Comparison of ENCODE assay signal across 11 cellular contexts in the genomic region with DNA sequence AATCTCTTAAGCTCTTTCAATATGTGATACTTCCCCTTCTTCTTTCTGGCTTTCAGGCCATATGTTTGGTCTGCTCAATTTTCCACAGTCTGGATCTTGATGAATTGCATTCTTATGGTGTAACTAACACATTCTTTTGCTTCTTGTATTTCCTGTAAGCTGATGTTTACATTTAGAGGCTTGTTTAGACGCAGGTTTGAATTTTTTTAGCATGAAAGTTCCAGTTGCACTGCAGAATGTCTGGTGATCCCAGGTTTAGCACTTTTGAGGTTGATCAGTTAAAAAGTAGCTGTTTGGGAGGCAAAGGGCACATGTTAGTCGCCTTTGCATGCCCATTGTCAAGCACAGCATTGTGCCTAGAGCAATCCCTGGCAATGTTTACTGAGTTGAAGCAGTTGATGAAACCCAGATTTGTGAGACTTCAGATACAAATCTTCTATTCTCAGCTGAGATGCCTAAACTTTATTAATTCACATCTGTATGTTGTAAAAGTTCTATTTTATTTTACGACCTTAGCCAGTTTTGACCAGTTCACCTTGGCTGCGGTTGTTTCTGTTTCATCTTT. TPM values are rescaled to one million over a fixed set of nuclear protein-coding genes. Genes with fewer than 3 reads are reported as not detected.
DNase-seq lines count a peak whose midpoint lies in the region; ATAC-seq, FAIRE-seq and TF ChIP-seq lines count a peak whose summit lies in the region.
"Had no signal": no experiment of that assay in that cellular context is flagged by ENCODE, and none has a peak within 500 bp of the region (broad histone marks: within the 10 kb centered on the region; RNA-seq: fewer than 3 reads in every experiment).

No MANE protein-coding gene starts in this region.

- FAIRE-seq in astrocyte (lab: Jason Lieb, UNC) (peak; percentile 98), keratinocyte (lab: Jason Lieb, UNC) (peak; percentile 72)

- H3K4me3 ChIP-seq in astrocyte (ENCODE audit: insufficient read depth, low read depth, low read length) (peak overlapping the region; percentile 43), keratinocyte (ENCODE audit: control insufficient read depth in 2 of 3, extremely low read depth in 1 of 3, insufficient read depth in 2 of 3, low read depth in 1 of 3, low read length in 3 of 3) (peak overlapping the region in 2 of 3 experiments; percentile 43 to 49), transverse colon (peak overlapping the region in 1 of 4 donors; percentile 23)

- DNase-seq in HT1080 (ENCODE audit: low read depth) (peak; percentile 40), astrocyte (ENCODE audit: low read depth) (peak; percentile 94), keratinocyte (ENCODE audit: low read depth, low spot score) (peak; percentile 32), transverse colon (no peak), GM13976 (ENCODE audit: low spot score) (no peak), NCI-H524 (lab: John Stamatoyannopoulos, UW) (no peak)
- no peak for DNase-seq in effector memory CD8-positive, alpha-beta T cell
- DNase-seq: activated CD4-positive, alpha-beta T cell treated with anti-CD3 and anti-CD28 coated beads, Interleukin-2, amount 10 ng/mL, durations not matched to agents 24 days and 14 days; NCI-H2081; stimulated activated naive CD8-positive, alpha-beta T cell treated with anti-CD3 and anti-CD28 coated beads, Interleukin-15, amount 100 ng/mL, for 72 hours had no signal

- H3K9ac ChIP-seq in astrocyte (ENCODE audit: low read length) (peak overlapping the region; percentile 63), keratinocyte (ENCODE audit: control insufficient read depth, extremely low read depth, insufficient read depth, low read length) (peak overlapping the region; percentile 41)

- H3K27ac ChIP-seq in astrocyte (ENCODE audit: low read depth, low read length) (peak overlapping the region; percentile 87), keratinocyte (ENCODE audit: control insufficient read depth, insufficient read depth, low read length) (peak overlapping the region; percentile 78), transverse colon (peak overlapping the region; percentile 49 to 73 (median 60))

- intact Hi-C loops in transverse colon (cut with DNase I; ENCODE audit: low total_unique reads), result loop anchor here (5.0 kb wide), 1 partner anchor 539 kb away; no protein-coding TSS in a partner anchor

- peak overlapping the region; percentile 84 for H3K4me2 ChIP-seq in astrocyte (ENCODE audit: low read length)
- peak overlapping the region; percentile 83 for H3K4me2 ChIP-seq in keratinocyte (ENCODE audit: control insufficient read depth, extremely low read depth, insufficient read depth, low read depth, low read length)

- H3K27ac Mint-ChIP-seq in astrocyte (ENCODE audit: unreplicated experiment), result peak overlapping the region; percentile 95
- H3K27ac Mint-ChIP-seq in effector memory CD8-positive, alpha-beta T cell, result no peak overlapping the region
- H3K27ac Mint-ChIP-seq: activated CD4-positive, alpha-beta T cell treated with anti-CD3 and anti-CD28 coated beads, Interleukin-2, amount 10 ng/mL, durations not matched to agents 24 days and 14 days; dendritic cell treated with granulocyte-macrophage colony-stimulating factor and Interleukin-4, amounts not matched to agents 40 ng/mL and 50 ng/mL, for 4 days; stimulated activated naive CD8-positive, alpha-beta T cell treated with anti-CD3 and anti-CD28 coated beads, Interleukin-15, amount 100 ng/mL, for 72 hours had no signal

- H3K9me3 ChIP-seq in astrocyte (ENCODE audit: insufficient read depth, low read depth, low read length) (no peaks in the 10 kb centered on the region), keratinocyte (ENCODE audit: control insufficient read depth, low read depth, low read length) (no peaks in the 10 kb centered on the region), transverse colon (no peaks in the 10 kb centered on the region)

- H3K9me1 ChIP-seq in keratinocyte (ENCODE audit: control insufficient read depth, extremely low read depth, insufficient read depth, low read length), result no peaks in the 10 kb centered on the region

- H3K4me1 ChIP-seq in astrocyte (ENCODE audit: insufficient read depth, low read length) (peaks cover 22% of the 10 kb centered on the region), keratinocyte (ENCODE audit: control insufficient read depth, extremely low read depth, insufficient read depth, low read length) (peaks cover 30% of the 10 kb centered on the region), transverse colon (peaks cover 0 to 30% (median 17%) of the 10 kb centered on the region in 4 donors)

- H3K79me2 ChIP-seq in astrocyte (ENCODE audit: insufficient read depth, low read length) (no peaks in the 10 kb centered on the region), keratinocyte (ENCODE audit: control insufficient read depth, insufficient read depth, low read length) (no peaks in the 10 kb centered on the region)

- TF ChIP-seq EP300 in transverse colon (IDR thresholded peaks at IDR 0.05; ENCODE audit: low read depth), result no peak

- TF ChIP-seq CTCF in astrocyte (IDR thresholded peaks at IDR 0.05; ENCODE audit: insufficient read depth, low read depth, low read length) (no peak), keratinocyte (optimal IDR thresholded peaks at IDR 0.05 in 1 of 3, IDR thresholded peaks at IDR 0.05 in 1 of 3, conservative IDR thresholded peaks at IDR 0.05 in 1 of 3; ENCODE audit: extremely low read depth in 1 of 3, insufficient read depth in 2 of 3, low read length in 3 of 3) (no peak), transverse colon (IDR thresholded peaks at IDR 0.05) (no peak), GM13976 (IDR thresholded peaks at IDR 0.05; ENCODE audit: borderline replicate concordance, control extremely low read depth, extremely low read depth, insufficient read depth, missing control alignments) (no peak)

- no peaks in the 10 kb centered on the region for H3K9me3 Mint-ChIP-seq in astrocyte (ENCODE audit: unreplicated experiment)
- no peaks in the 10 kb centered on the region for H3K9me3 Mint-ChIP-seq in effector memory CD8-positive, alpha-beta T cell
- H3K9me3 Mint-ChIP-seq: activated CD4-positive, alpha-beta T cell treated with anti-CD3 and anti-CD28 coated beads, Interleukin-2, amount 10 ng/mL, durations not matched to agents 24 days and 14 days; dendritic cell treated with granulocyte-macrophage colony-stimulating factor and Interleukin-4, amounts not matched to agents 40 ng/mL and 50 ng/mL, for 4 days; stimulated activated naive CD8-positive, alpha-beta T cell treated with anti-CD3 and anti-CD28 coated beads, Interleukin-15, amount 100 ng/mL, for 72 hours had no signal

- dilution Hi-C loops in keratinocyte (cut with MboI; ENCODE audit: extremely low pct_ligation_motif_present, low sequenced_read_pairs), result no loop called here

- H2AFZ ChIP-seq in astrocyte (ENCODE audit: low read depth, low read length) (peak overlapping the region; percentile 59), keratinocyte (ENCODE audit: control insufficient read depth, low read length) (peak overlapping the region; percentile 74)

- ATAC-seq in effector memory CD8-positive, alpha-beta T cell (replicated peaks), result no peak
- ATAC-seq: stimulated activated naive CD8-positive, alpha-beta T cell treated with anti-CD3 and anti-CD28 coated beads, Interleukin-15, amount 100 ng/mL, for 72 hours had no signal

- 29 to 52% methylated on average over 3 to 4 of the region's 4 CpGs for whole genome bisulfite sequencing in transverse colon (ENCODE audit: low coverage in 1 of 2), 2 donors

- H4K20me1 ChIP-seq in astrocyte (ENCODE audit: insufficient read depth, low read length) (no peaks in the 10 kb centered on the region), keratinocyte (ENCODE audit: control insufficient read depth, extremely low read depth, insufficient read depth, low read length) (no peaks in the 10 kb centered on the region)

- no peak overlapping the region for H3K4me3 Mint-ChIP-seq in astrocyte (ENCODE audit: unreplicated experiment)
- no peak overlapping the region for H3K4me3 Mint-ChIP-seq in effector memory CD8-positive, alpha-beta T cell
- H3K4me3 Mint-ChIP-seq: activated CD4-positive, alpha-beta T cell treated with anti-CD3 and anti-CD28 coated beads, Interleukin-2, amount 10 ng/mL, durations not matched to agents 24 days and 14 days; stimulated activated naive CD8-positive, alpha-beta T cell treated with anti-CD3 and anti-CD28 coated beads, Interleukin-15, amount 100 ng/mL, for 72 hours had no signal

- in situ Hi-C loops in transverse colon (cut with MboI; ENCODE audit: low pct_ligation_motif_present in 1 of 4, low pct_unique_long_range_greater_than_20kb in 1 of 4, low sequenced_read_pairs in 3 of 4), result no loop called here
- in situ Hi-C loops in GM13976 (cut with MboI; ENCODE audit: low sequenced_read_pairs, unreplicated experiment), result no loop called here

- H3K27me3 ChIP-seq in astrocyte (ENCODE audit: insufficient read depth, low read length) (no peaks in the 10 kb centered on the region), keratinocyte (ENCODE audit: control insufficient read depth, extremely low read depth, insufficient read depth, low read length) (no peaks in the 10 kb centered on the region), transverse colon (no peaks in the 10 kb centered on the region)

- peaks cover 35% of the 10 kb centered on the region for H3K4me1 Mint-ChIP-seq in astrocyte (ENCODE audit: low read depth, unreplicated experiment)
- H3K4me1 Mint-ChIP-seq in effector memory CD8-positive, alpha-beta T cell (ENCODE audit: low read depth in 2 of 2), result no peaks in the 10 kb centered on the region
- H3K4me1 Mint-ChIP-seq: activated CD4-positive, alpha-beta T cell treated with anti-CD3 and anti-CD28 coated beads, Interleukin-2, amount 10 ng/mL, durations not matched to agents 24 days and 14 days had no signal

- TF ChIP-seq POLR2A in transverse colon (IDR thresholded peaks at IDR 0.05), result no peak

- no peaks in the 10 kb centered on the region for H3K36me3 Mint-ChIP-seq in astrocyte (ENCODE audit: low read depth, unreplicated experiment)
- no peaks in the 10 kb centered on the region for H3K36me3 Mint-ChIP-seq in effector memory CD8-positive, alpha-beta T cell (ENCODE audit: insufficient read depth)

- no peaks in the 10 kb centered on the region for H3K27me3 Mint-ChIP-seq in astrocyte (ENCODE audit: low read depth, unreplicated experiment)
- peaks cover 40 to 56% of the 10 kb centered on the region in 2 donors for H3K27me3 Mint-ChIP-seq in effector memory CD8-positive, alpha-beta T cell

- no peaks in the 10 kb centered on the region for H3K36me3 ChIP-seq in astrocyte (ENCODE audit: insufficient read depth, low read length)
- H3K36me3 ChIP-seq in keratinocyte (ENCODE audit: control insufficient read depth in 2 of 2, extremely low read depth in 1 of 2, insufficient read depth in 2 of 2, low read length in 2 of 2), result no peaks in the 10 kb centered on the region
- no peaks in the 10 kb centered on the region for H3K36me3 ChIP-seq in transverse colon

RNA-seq across cellular contexts. Expression of a gene that starts 59.6 kb away (rescaled TPM):
- not detected in 2 replicates for total RNA-seq in HT1080 (2014; rRNA removed; shearing (Covaris generic))
- polyA plus RNA-seq in HT1080 (2015; cell fraction: cytosol; rRNA removed), result not detected in 2 replicates
- not detected in 2 replicates for polyA plus RNA-seq in HT1080 (2015; cell fraction: nucleus; rRNA removed)
- total RNA-seq in astrocyte (not detected in 2 replicates), transverse colon (not detected)
- not detected in 3 replicates for polyA plus RNA-seq in keratinocyte
- polyA plus RNA-seq in keratinocyte (2011; ENCODE audit: low read depth), result not detected
- not detected in 2 replicates for polyA plus RNA-seq in keratinocyte (2011; cell fraction: cytosol; rRNA removed)
- polyA plus RNA-seq in keratinocyte (2011; cell fraction: nucleus; rRNA removed), result not detected in 2 replicates
- polyA plus RNA-seq in keratinocyte (2012; ENCODE audit: low replicate concordance), result not detected in 2 replicates
- not detected in 3 replicates for polyA minus RNA-seq in keratinocyte
- not detected for polyA minus RNA-seq in keratinocyte (2011; cell fraction: cytosol; rRNA and poly(A)+ RNA removed)
- polyA minus RNA-seq in keratinocyte (2011; cell fraction: nucleus; rRNA and poly(A)+ RNA removed), result not detected in 2 replicates

Comparison
In these comparisons a context has a peak if more than half of its experiments do, and no peak if none do; other contexts are left out.
1. DNase-seq: peak in HT1080 (single experiment), astrocyte (single experiment) and keratinocyte (single experiment); none in transverse colon (single experiment), GM13976 (single experiment), effector memory CD8-positive, alpha-beta T cell (0 of 3) and NCI-H524 (0 of 2).
2. Peak in every context shown above with its lines, with median percentiles within 50 percentile points of each other: H3K27ac ChIP-seq.